10 cellular contexts compared by ENCODE assay signal in the genomic region with DNA sequence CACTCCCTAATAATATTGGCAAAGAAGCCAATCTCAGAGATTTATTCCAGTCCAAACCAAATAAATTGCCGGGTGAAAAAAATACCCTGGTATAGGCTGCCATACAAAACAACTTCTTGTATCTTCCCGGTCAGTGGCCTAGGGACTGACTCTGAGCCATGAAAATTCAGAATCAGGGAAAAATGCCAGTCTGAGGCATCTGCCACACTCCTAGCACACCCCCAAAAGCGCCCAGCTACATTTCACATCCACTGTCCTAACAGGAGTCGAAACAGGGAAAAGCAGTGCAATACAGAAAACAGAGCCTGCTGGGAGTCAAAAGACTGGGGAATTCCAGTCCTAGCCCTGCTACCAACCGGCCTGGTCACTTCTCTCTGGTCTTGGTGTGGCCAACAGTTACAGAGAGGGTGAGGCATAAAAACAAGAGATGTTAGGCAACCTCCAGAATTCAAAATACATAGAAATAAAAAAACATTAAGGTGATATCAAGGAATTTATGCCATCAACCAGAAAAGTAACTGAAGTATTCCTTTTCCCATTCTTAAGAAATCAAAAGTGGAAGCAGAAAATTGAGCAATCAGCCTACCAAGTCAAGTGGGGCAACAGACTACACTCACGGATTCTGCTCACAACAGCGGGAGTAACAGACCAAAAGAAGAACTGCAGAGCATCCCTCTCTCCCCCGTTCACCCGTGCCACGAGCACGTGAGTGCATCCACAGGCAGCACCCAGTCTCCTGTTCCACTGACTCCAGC. TPM values are rescaled to one million over a fixed set of nuclear protein-coding genes. Genes with fewer than 3 reads are reported as not detected.
DNase-seq lines count a peak whose midpoint lies in the region; ATAC-seq and TF ChIP-seq lines count a peak whose summit lies in the region.
"Had no signal": no experiment of that assay in that cellular context is flagged by ENCODE, and none has a peak within 500 bp of the region (broad histone marks: within the 10 kb centered on the region; RNA-seq: fewer than 3 reads in every experiment).

No MANE protein-coding gene starts in this region.

- H3K27me3 Mint-ChIP-seq in activated T-cell treated with anti-CD3 and anti-CD28 coated beads, Interleukin-2, amount 50 U/mL, for 24 hours = no peaks in the 10 kb centered on the region
- H3K27me3 Mint-ChIP-seq: activated naive CD4-positive, alpha-beta T cell treated with anti-CD3 and anti-CD28 coated beads, Interleukin-2, amount 10 ng/mL, durations not matched to agents 7 days and 5 days had no signal

- H3K9me3 ChIP-seq in neutrophil = no peaks in the 10 kb centered on the region

- no peak overlapping the region for H3K4me3 Mint-ChIP-seq in activated T-cell treated with anti-CD3 and anti-CD28 coated beads, Interleukin-2, amount 50 U/mL, for 24 hours
- H3K4me3 Mint-ChIP-seq: activated naive CD4-positive, alpha-beta T cell treated with anti-CD3 and anti-CD28 coated beads, Interleukin-2, amount 10 ng/mL, durations not matched to agents 7 days and 5 days had no signal

- peaks cover 0 to 17% of the 10 kb centered on the region in 2 donors for H3K36me3 Mint-ChIP-seq in activated naive CD4-positive, alpha-beta T cell treated with anti-CD3 and anti-CD28 coated beads, Interleukin-2, amount 50 U/mL, for 72 hours
- peaks cover 2% of the 10 kb centered on the region for H3K36me3 Mint-ChIP-seq in activated T-cell treated with anti-CD3 and anti-CD28 coated beads, Interleukin-2, amount 50 U/mL, for 24 hours (ENCODE audit: low read depth)

- TF ChIP-seq CTCF in fibroblast of mammary gland (conservative IDR thresholded peaks at IDR 0.05; ENCODE audit: control insufficient read depth, insufficient read depth, low read depth, low read length) (no peak), neutrophil (IDR thresholded peaks at IDR 0.05) (no peak)

- no peaks in the 10 kb centered on the region for H3K9me3 Mint-ChIP-seq in activated naive CD4-positive, alpha-beta T cell treated with anti-CD3 and anti-CD28 coated beads, Interleukin-2, amount 50 U/mL, for 72 hours
- no peaks in the 10 kb centered on the region for H3K9me3 Mint-ChIP-seq in activated T-cell treated with anti-CD3 and anti-CD28 coated beads, Interleukin-2, amount 50 U/mL, for 24 hours
- H3K9me3 Mint-ChIP-seq: activated naive CD4-positive, alpha-beta T cell treated with anti-CD3 and anti-CD28 coated beads, Interleukin-2, amount 10 ng/mL, durations not matched to agents 7 days and 5 days had no signal

- DNase-seq in AG08395 (ENCODE audit: low spot score) (peak; percentile 51), fibroblast of mammary gland (ENCODE audit: low read depth) (peak; percentile 81), midbrain (lab: John Stamatoyannopoulos, UW) (no peak)
- no peak for DNase-seq in activated naive CD4-positive, alpha-beta T cell treated with anti-CD3 and anti-CD28 coated beads, Interleukin-2, amount 50 U/mL, for 72 hours (ENCODE audit: low spot score in 2 of 2)
- DNase-seq in activated T-cell treated with anti-CD3 and anti-CD28 coated beads, Interleukin-2, amount 50 U/mL, for 24 hours = no peak
- DNase-seq: activated naive CD4-positive, alpha-beta T cell treated with anti-CD3 and anti-CD28 coated beads, Interleukin-2, amount 10 ng/mL, durations not matched to agents 7 days and 5 days; NCI-H1436 treated with DMSO at 0.1 percent for 48 hours had no signal

- no peaks in the 10 kb centered on the region for H3K36me3 ChIP-seq in neutrophil

- H3K4me3 ChIP-seq in fibroblast of mammary gland (ENCODE audit: control insufficient read depth, low read depth, low read length) (peak overlapping the region; percentile 6), neutrophil (ENCODE audit: low read depth in 1 of 2, low read length in 1 of 2) (no peak overlapping the region)

- H3K27me3 ChIP-seq in neutrophil = peaks cover 7% of the 10 kb centered on the region

- no peak overlapping the region for H3K27ac Mint-ChIP-seq in activated naive CD4-positive, alpha-beta T cell treated with anti-CD3 and anti-CD28 coated beads, Interleukin-2, amount 50 U/mL, for 72 hours
- H3K27ac Mint-ChIP-seq in activated T-cell treated with anti-CD3 and anti-CD28 coated beads, Interleukin-2, amount 50 U/mL, for 24 hours = no peak overlapping the region
- H3K27ac Mint-ChIP-seq: activated naive CD4-positive, alpha-beta T cell treated with anti-CD3 and anti-CD28 coated beads, Interleukin-2, amount 10 ng/mL, durations not matched to agents 7 days and 5 days had no signal

- peak overlapping the region; percentile 47 for H3K27ac ChIP-seq in neutrophil

- H3K4me1 ChIP-seq in neutrophil (ENCODE audit: control insufficient read depth in 1 of 2, insufficient read depth in 1 of 2, low read depth in 1 of 2, low read length in 1 of 2) = peaks cover 0 to 34% of the 10 kb centered on the region in 2 experiments

- H3K4me1 Mint-ChIP-seq in activated T-cell treated with anti-CD3 and anti-CD28 coated beads, Interleukin-2, amount 50 U/mL, for 24 hours (ENCODE audit: low read depth) = peaks cover 43% of the 10 kb centered on the region

- ATAC-seq in SK-N-SH treated with all-trans-retinoic acid at 6 μM for 48 hours = peak; percentile 33
- ATAC-seq in activated naive CD4-positive, alpha-beta T cell treated with anti-CD3 and anti-CD28 coated beads, Interleukin-2, amount 50 U/mL, for 72 hours = no peak
- ATAC-seq in GM19463 (IDR thresholded peaks at IDR 0.05; ENCODE audit: unreplicated experiment) = no peak

TF ChIP-seq in SK-N-SH treated with all-trans-retinoic acid at 6 μM for 48 hours, 23 proteins besides CTCF, POLR2A, EP300 and RAD21 (continues in another document):
- no peak for TF ChIP-seq ZNF8 (CRISPR knock-in tag; IDR thresholded peaks at IDR 0.05)
- TF ChIP-seq, protein P1, sequence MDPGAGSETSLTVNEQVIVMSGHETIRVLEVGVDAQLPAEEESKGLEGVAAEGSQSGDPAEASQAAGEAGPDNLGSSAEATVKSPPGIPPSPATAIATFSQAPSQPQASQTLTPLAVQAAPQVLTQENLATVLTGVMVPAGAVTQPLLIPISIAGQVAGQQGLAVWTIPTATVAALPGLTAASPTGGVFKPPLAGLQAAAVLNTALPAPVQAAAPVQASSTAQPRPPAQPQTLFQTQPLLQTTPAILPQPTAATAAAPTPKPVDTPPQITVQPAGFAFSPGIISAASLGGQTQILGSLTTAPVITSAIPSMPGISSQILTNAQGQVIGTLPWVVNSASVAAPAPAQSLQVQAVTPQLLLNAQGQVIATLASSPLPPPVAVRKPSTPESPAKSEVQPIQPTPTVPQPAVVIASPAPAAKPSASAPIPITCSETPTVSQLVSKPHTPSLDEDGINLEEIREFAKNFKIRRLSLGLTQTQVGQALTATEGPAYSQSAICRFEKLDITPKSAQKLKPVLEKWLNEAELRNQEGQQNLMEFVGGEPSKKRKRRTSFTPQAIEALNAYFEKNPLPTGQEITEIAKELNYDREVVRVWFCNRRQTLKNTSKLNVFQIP (CRISPR knock-in tag; IDR thresholded peaks at IDR 0.05; ENCODE audit: borderline replicate concordance, low read depth) = no peak
- TF ChIP-seq CSDC2 (CRISPR knock-in tag; IDR thresholded peaks at IDR 0.05) = no peak
- no peak for TF ChIP-seq SNAI2 (CRISPR knock-in tag; IDR thresholded peaks at IDR 0.05)
- TF ChIP-seq, protein P2, sequence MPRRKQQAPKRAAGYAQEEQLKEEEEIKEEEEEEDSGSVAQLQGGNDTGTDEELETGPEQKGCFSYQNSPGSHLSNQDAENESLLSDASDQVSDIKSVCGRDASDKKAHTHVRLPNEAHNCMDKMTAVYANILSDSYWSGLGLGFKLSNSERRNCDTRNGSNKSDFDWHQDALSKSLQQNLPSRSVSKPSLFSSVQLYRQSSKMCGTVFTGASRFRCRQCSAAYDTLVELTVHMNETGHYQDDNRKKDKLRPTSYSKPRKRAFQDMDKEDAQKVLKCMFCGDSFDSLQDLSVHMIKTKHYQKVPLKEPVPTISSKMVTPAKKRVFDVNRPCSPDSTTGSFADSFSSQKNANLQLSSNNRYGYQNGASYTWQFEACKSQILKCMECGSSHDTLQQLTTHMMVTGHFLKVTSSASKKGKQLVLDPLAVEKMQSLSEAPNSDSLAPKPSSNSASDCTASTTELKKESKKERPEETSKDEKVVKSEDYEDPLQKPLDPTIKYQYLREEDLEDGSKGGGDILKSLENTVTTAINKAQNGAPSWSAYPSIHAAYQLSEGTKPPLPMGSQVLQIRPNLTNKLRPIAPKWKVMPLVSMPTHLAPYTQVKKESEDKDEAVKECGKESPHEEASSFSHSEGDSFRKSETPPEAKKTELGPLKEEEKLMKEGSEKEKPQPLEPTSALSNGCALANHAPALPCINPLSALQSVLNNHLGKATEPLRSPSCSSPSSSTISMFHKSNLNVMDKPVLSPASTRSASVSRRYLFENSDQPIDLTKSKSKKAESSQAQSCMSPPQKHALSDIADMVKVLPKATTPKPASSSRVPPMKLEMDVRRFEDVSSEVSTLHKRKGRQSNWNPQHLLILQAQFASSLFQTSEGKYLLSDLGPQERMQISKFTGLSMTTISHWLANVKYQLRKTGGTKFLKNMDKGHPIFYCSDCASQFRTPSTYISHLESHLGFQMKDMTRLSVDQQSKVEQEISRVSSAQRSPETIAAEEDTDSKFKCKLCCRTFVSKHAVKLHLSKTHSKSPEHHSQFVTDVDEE (CRISPR knock-in tag; IDR thresholded peaks at IDR 0.05) = no peak
- TF ChIP-seq GLIS3 (CRISPR knock-in tag; IDR thresholded peaks at IDR 0.05) = no peak
- TF ChIP-seq ZC3H10 (CRISPR knock-in tag; IDR thresholded peaks at IDR 0.05) = no peak
- TF ChIP-seq ZNF70 (CRISPR knock-in tag; IDR thresholded peaks at IDR 0.05) = no peak
- TF ChIP-seq, protein P3, sequence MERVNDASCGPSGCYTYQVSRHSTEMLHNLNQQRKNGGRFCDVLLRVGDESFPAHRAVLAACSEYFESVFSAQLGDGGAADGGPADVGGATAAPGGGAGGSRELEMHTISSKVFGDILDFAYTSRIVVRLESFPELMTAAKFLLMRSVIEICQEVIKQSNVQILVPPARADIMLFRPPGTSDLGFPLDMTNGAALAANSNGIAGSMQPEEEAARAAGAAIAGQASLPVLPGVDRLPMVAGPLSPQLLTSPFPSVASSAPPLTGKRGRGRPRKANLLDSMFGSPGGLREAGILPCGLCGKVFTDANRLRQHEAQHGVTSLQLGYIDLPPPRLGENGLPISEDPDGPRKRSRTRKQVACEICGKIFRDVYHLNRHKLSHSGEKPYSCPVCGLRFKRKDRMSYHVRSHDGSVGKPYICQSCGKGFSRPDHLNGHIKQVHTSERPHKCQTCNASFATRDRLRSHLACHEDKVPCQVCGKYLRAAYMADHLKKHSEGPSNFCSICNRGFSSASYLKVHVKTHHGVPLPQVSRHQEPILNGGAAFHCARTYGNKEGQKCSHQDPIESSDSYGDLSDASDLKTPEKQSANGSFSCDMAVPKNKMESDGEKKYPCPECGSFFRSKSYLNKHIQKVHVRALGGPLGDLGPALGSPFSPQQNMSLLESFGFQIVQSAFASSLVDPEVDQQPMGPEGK (CRISPR knock-in tag; IDR thresholded peaks at IDR 0.05; ENCODE audit: borderline replicate concordance) = no peak
- TF ChIP-seq ARNTL (CRISPR knock-in tag; IDR thresholded peaks at IDR 0.05; ENCODE audit: borderline replicate concordance, low read depth) = no peak
- no peak for TF ChIP-seq ESRRG (CRISPR knock-in tag; IDR thresholded peaks at IDR 0.05)
- TF ChIP-seq ZFP30 (CRISPR knock-in tag; IDR thresholded peaks at IDR 0.05) = no peak
- TF ChIP-seq OSR1 (CRISPR knock-in tag; IDR thresholded peaks at IDR 0.05) = no peak

RNA-seq across cellular contexts. Expression of a gene that starts 29.5 kb away (rescaled TPM):
- 10 to 100 TPM; 10.2 to 41.9 TPM for total RNA-seq in activated naive CD4-positive, alpha-beta T cell treated with anti-CD3 and anti-CD28 coated beads, Interleukin-2, amount 50 U/mL, for 72 hours

Comparison
In these comparisons a context has a peak if more than half of its experiments do, and no peak if none do; other contexts are left out.
1. DNase-seq: peak in AG08395 (single experiment) and fibroblast of mammary gland (single experiment); none in midbrain (single experiment), activated naive CD4-positive, alpha-beta T cell treated with anti-CD3 and anti-CD28 coated beads, Interleukin-2, amount 50 U/mL, for 72 hours (0 of 2) and activated T-cell treated with anti-CD3 and anti-CD28 coated beads, Interleukin-2, amount 50 U/mL, for 24 hours (single experiment).